In genomic region chr4:17447675-17448298, GRCh38 we compare ENCODE assay signal across 8 cellular contexts.
DNase-seq lines count a peak whose midpoint lies in the region; ATAC-seq, FAIRE-seq and TF ChIP-seq lines count a peak whose summit lies in the region.

No MANE protein-coding gene starts in this region.

- no peak overlapping the region for H3K4me2 ChIP-seq in PC-9

- BruUV-seq in PC-9 (replicated peaks; lab: Mats Ljungman, UMichigan) = no TSS peak

- no peaks in the 10 kb centered on the region for H3K36me3 ChIP-seq in PC-9 (ENCODE audit: low read depth)
- H3K36me3 ChIP-seq in heart left ventricle = no peaks in the 10 kb centered on the region

- no peaks in the 10 kb centered on the region for H3K79me2 ChIP-seq in PC-9 (ENCODE audit: low read depth)

- POLR2A ChIA-PET in PC-9 (lab: Charles Lee; ENCODE audit: unreplicated experiment) = interaction anchor here (0.6 kb wide), 1 partner anchor 1252 kb away, joined by 4 read pairs; no protein-coding TSS in a partner anchor

- intact Hi-C loops in PC-9 (cut with micrococcal nuclease; ENCODE audit: unreplicated experiment) (loop anchor here (5.0 kb wide), 2 partner anchors 805 to 1160 kb away; no protein-coding TSS in a partner anchor), heart left ventricle (cut with DNase I) (loop anchor here (1.0 to 10.0 kb wide), 8 partner anchors 93 to 1157 kb away; no protein-coding TSS in a partner anchor)

- H3K27me3 ChIP-seq in PC-9 (ENCODE audit: insufficient read depth, low read depth) (peaks cover 4% of the 10 kb centered on the region; the same call in 1 of the 2 replicates), heart left ventricle (no peaks in the 10 kb centered on the region)

- no peak overlapping the region for H3K4me3 ChIP-seq in PC-9
- H3K4me3 ChIP-seq in heart left ventricle = no peak overlapping the region

- H2AFZ ChIP-seq in PC-9 = no peak overlapping the region

- CTCF ChIA-PET in PC-9 (lab: Charles Lee) = interaction anchor here (1.3 kb wide), 1 partner anchor 531 kb away, joined by 5 read pairs; no protein-coding TSS in a partner anchor

- H3K27me3 Mint-ChIP-seq in activated naive CD8-positive, alpha-beta T cell treated with anti-CD3 and anti-CD28 coated beads for 36 hours = peaks cover 3% of the 10 kb centered on the region

- DNase-seq in GM10266 (ENCODE audit: extremely low spot score) (peak; percentile 58), HTR-8/SVneo (ENCODE audit: insufficient read length, low spot score) (peak; percentile 63), PC-9 (peak in 1 of 2 experiments; percentile 23), heart left ventricle (peak in 2 of 5 donors; percentile 42 to 51), renal cortical epithelial cell (ENCODE audit: low read depth) (peak; percentile 74), NCI-H1436 (lab: John Stamatoyannopoulos, UW) (no peak)
- peak; percentile 31 for DNase-seq in activated naive CD8-positive, alpha-beta T cell treated with anti-CD3 and anti-CD28 coated beads for 36 hours

- H3K36me3 Mint-ChIP-seq in activated naive CD8-positive, alpha-beta T cell treated with anti-CD3 and anti-CD28 coated beads for 36 hours = peaks cover 5% of the 10 kb centered on the region

- TF ChIP-seq POLR2A in heart left ventricle (IDR thresholded peaks at IDR 0.05) = no peak

- no peak overlapping the region for H3K4me3 Mint-ChIP-seq in activated naive CD8-positive, alpha-beta T cell treated with anti-CD3 and anti-CD28 coated beads for 36 hours

- H3F3A ChIP-seq in PC-9 (ENCODE audit: insufficient read depth, low read depth) = no peaks in the 10 kb centered on the region

- no peaks in the 10 kb centered on the region for H3K9me2 ChIP-seq in PC-9 (ENCODE audit: insufficient read depth)

- H3K9me3 ChIP-seq in PC-9 (ENCODE audit: insufficient read depth, low read depth) (no peaks in the 10 kb centered on the region), heart left ventricle (peaks cover 0 to 15% (median 0%) of the 10 kb centered on the region in 12 donors)

- peaks cover 9% of the 10 kb centered on the region for H3K9me3 Mint-ChIP-seq in activated naive CD8-positive, alpha-beta T cell treated with anti-CD3 and anti-CD28 coated beads for 36 hours

- H3K27ac ChIP-seq in PC-9 (no peak overlapping the region), heart left ventricle (no peak overlapping the region)

- H3K27ac Mint-ChIP-seq in activated naive CD8-positive, alpha-beta T cell treated with anti-CD3 and anti-CD28 coated beads for 36 hours = no peak overlapping the region

- TF ChIP-seq CTCF in GM10266 (IDR thresholded peaks at IDR 0.05; ENCODE audit: control insufficient read depth, insufficient read depth, low read depth, missing control alignments) (peak; percentile 71), PC-9 (conservative IDR thresholded peaks at IDR 0.05) (peak; percentile 74), heart left ventricle (IDR thresholded peaks at IDR 0.05) (peak; percentile 48 to 80 (median 64))

- ATAC-seq in GM21619 (IDR thresholded peaks at IDR 0.05; ENCODE audit: unreplicated experiment) (peak; percentile 89), heart left ventricle (peak; percentile 58 to 91 (median 87))

- peaks cover 2% of the 10 kb centered on the region for H3K4me1 Mint-ChIP-seq in activated naive CD8-positive, alpha-beta T cell treated with anti-CD3 and anti-CD28 coated beads for 36 hours

- H3K4me1 ChIP-seq in PC-9 (replicated peaks; ENCODE audit: insufficient read depth) (no peaks in the 10 kb centered on the region), heart left ventricle (peaks cover 0 to 2% (median 0%) of the 10 kb centered on the region in 12 donors)

- no peak for FAIRE-seq in HTR-8/SVneo (lab: Jason Lieb, UNC)

- H4K20me1 ChIP-seq in PC-9 (ENCODE audit: insufficient read depth) = no peaks in the 10 kb centered on the region
